31 cellular contexts compared by ENCODE assay signal in the genomic region with DNA sequence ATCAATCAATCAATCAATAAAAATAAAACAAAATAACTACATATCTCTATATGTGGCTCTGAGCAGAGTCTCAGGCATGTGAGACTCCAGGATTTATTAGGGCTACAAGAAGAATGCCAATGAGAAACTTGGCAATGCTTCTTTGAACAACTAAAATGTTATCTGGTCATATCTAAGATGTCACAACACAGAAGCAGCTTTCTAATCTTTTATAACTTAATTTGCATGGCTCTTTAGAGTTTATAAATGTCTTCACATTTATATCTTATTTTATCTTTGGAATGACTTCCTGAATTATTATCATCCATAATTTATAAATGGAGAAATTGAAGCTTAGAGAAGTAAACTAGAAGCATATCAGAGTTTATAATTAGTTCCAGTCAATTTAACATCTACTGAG. TPM values are rescaled to one million over a fixed set of nuclear protein-coding genes. Genes with fewer than 3 reads are reported as not detected.
DNase-seq lines count a peak whose midpoint lies in the region; ATAC-seq, FAIRE-seq and TF ChIP-seq lines count a peak whose summit lies in the region.
"Had no signal": no experiment of that assay in that cellular context is flagged by ENCODE, and none has a peak within 500 bp of the region (broad histone marks: within the 10 kb centered on the region; RNA-seq: fewer than 3 reads in every experiment).

No MANE protein-coding gene starts in this region.

- no peak overlapping the region for H2AFZ ChIP-seq in SK-N-SH (ENCODE audit: low read depth)
- no peak overlapping the region for H2AFZ ChIP-seq in HepG2 (ENCODE audit: low read length)

- intact Hi-C loops in HepG2 (cut with micrococcal nuclease; ENCODE audit: unreplicated experiment) (no loop called here), right lobe of liver (cut with DNase I) (no loop called here)

- H3K36me3 ChIP-seq in SK-N-SH (replicated peaks in 1 of 2; ENCODE audit: control insufficient read depth in 1 of 2, insufficient read depth in 2 of 2, low read length in 1 of 2) (peaks cover 0 to 2% of the 10 kb centered on the region in 2 experiments), HepG2 (replicated peaks in 1 of 2; ENCODE audit: control insufficient read depth in 1 of 2, insufficient read depth in 2 of 2, low read length in 2 of 2) (peaks cover 3 to 11% of the 10 kb centered on the region in 2 experiments; a peak in 4 of 5 replicates), right lobe of liver (peaks cover 0 to 13% (median 2%) of the 10 kb centered on the region in 4 donors)
- H3K36me3 ChIP-seq: BE2C, BLaER1 had no signal

- peaks cover 2% of the 10 kb centered on the region; the same call in 1 of the 2 replicates for H3K9me3 ChIP-seq in SK-N-SH
- no peaks in the 10 kb centered on the region for H3K9me3 ChIP-seq in HepG2 (ENCODE audit: low read length)
- H3K9me3 ChIP-seq in right lobe of liver = no peaks in the 10 kb centered on the region
- H3K9me3 ChIP-seq: A549, BE2C, Caco-2 had no signal

- TF ChIP-seq POLR2A in HepG2 (IDR thresholded peaks at IDR 0.05; ENCODE audit: insufficient read depth in 1 of 2, low read depth in 2 of 2, low read length in 2 of 2) (no peak), right lobe of liver (IDR thresholded peaks at IDR 0.05) (no peak)

- H3K4me2 ChIP-seq in SK-N-SH (no peak overlapping the region), HepG2 (ENCODE audit: low read depth, low read length) (no peak overlapping the region)
- H3K4me2 ChIP-seq: A549; BLaER1; BLaER1 treated with 17β-estradiol and CSF1 and Interleukin-3, amounts not matched to agents 10 nM and 100 nM had no signal

- CTCF ChIA-PET in SK-N-SH (lab: Yijun Ruan, JAX) = interaction anchor here (1.4 kb wide), 1 partner anchor 72 kb away, joined by 3 read pairs; no protein-coding TSS in a partner anchor
- CTCF ChIA-PET in HepG2 (lab: Yijun Ruan, JAX; ENCODE audit: low intra/inter-chr PET ratio, low total read pairs) = no interaction called here

- H3K4me1 ChIP-seq in SK-N-SH (ENCODE audit: control insufficient read depth in 1 of 2, insufficient read depth in 2 of 2, low read depth in 1 of 2, low read length in 1 of 2) (no peaks in the 10 kb centered on the region), HepG2 (ENCODE audit: insufficient read depth, low read length) (peaks cover 46% of the 10 kb centered on the region), right lobe of liver (no peaks in the 10 kb centered on the region)
- H3K4me1 ChIP-seq: BE2C; BLaER1; BLaER1 treated with 17β-estradiol and CSF1 and Interleukin-3, amounts not matched to agents 10 nM and 100 nM; Caco-2 had no signal

- no peak for TF ChIP-seq CTCF in SK-N-SH (IDR thresholded peaks at IDR 0.05)
- no peak for TF ChIP-seq CTCF in HepG2 (CRISPR knock-in tag; IDR thresholded peaks at IDR 0.05)
- TF ChIP-seq CTCF in right lobe of liver (IDR thresholded peaks at IDR 0.05) = no peak

- H3K27me3 ChIP-seq in SK-N-SH (ENCODE audit: insufficient read depth) (no peaks in the 10 kb centered on the region), HepG2 (ENCODE audit: control insufficient read depth in 1 of 2, insufficient read depth in 2 of 2, low read length in 2 of 2) (no peaks in the 10 kb centered on the region), right lobe of liver (no peaks in the 10 kb centered on the region)
- H3K27me3 ChIP-seq: BE2C; BLaER1; BLaER1 treated with 17β-estradiol and CSF1 and Interleukin-3, amounts not matched to agents 10 nM and 100 nM had no signal

- H3K27ac ChIP-seq in SK-N-SH (ENCODE audit: low read depth in 2 of 2, low read length in 1 of 2) = no peak overlapping the region
- no peak overlapping the region for H3K27ac ChIP-seq in HepG2 (ENCODE audit: extremely low read length, insufficient read depth, low read length)
- H3K27ac ChIP-seq in right lobe of liver = no peak overlapping the region
- H3K27ac ChIP-seq: 22Rv1; A549; BLaER1; BLaER1 treated with 17β-estradiol and CSF1 and Interleukin-3, amounts not matched to agents 10 nM and 100 nM; C4-2B had no signal

- H3F3A ChIP-seq in SK-N-SH (replicated peaks; ENCODE audit: insufficient read depth) = no peaks in the 10 kb centered on the region

- H3K4me3 ChIP-seq in SK-N-SH (ENCODE audit: low read depth in 2 of 2, low read length in 1 of 2) (no peak overlapping the region), HepG2 (replicated peaks in 1 of 3; ENCODE audit: insufficient read depth in 1 of 3, low read depth in 2 of 3, low read length in 3 of 3) (no peak overlapping the region), right lobe of liver (no peak overlapping the region)
- H3K4me3 ChIP-seq: A549; BLaER1; BLaER1 treated with 17β-estradiol and CSF1 and Interleukin-3, amounts not matched to agents 10 nM and 100 nM had no signal

- in situ Hi-C loops in HepG2 (cut with HindIII; ENCODE audit: extremely low pct_ligation_motif_present, low pct_unique_long_range_greater_than_20kb) = no loop called here

- TF ChIP-seq RAD21 in SK-N-SH (IDR thresholded peaks at IDR 0.05; ENCODE audit: low read length) (no peak), HepG2 (CRISPR knock-in tag; IDR thresholded peaks at IDR 0.05) (no peak)

- DNase-seq in SK-N-SH (no peak), HepG2 (ENCODE audit: low spot score) (no peak), right lobe of liver (no peak)
- DNase-seq: 8988T; ACHN; AML-193; BE2C; C1 segment of cervical spinal cord; Caco-2; Calu3; CD4-positive, alpha-beta memory T cell; CD4-positive, alpha-beta T cell; CD4-positive, CD25-positive, alpha-beta regulatory T cell; CD8-positive, alpha-beta memory T cell; CD8-positive, alpha-beta T cell; COR-L47; DMS 273 treated with DMSO at 0.1 percent for 48 hours; DMS153; DMS53; DMS79; DMS79 treated with DMSO at 0.1 percent for 48 hours; DND-41; EL had no signal

- ATAC-seq in SK-N-SH treated with all-trans-retinoic acid at 6 μM for 48 hours = no peak
- ATAC-seq in HepG2 = no peak
- ATAC-seq in right lobe of liver = no peak
- ATAC-seq: A549; CD8-positive, alpha-beta T cell had no signal

- H4K20me1 ChIP-seq in SK-N-SH (ENCODE audit: insufficient read depth) = no peaks in the 10 kb centered on the region
- no peaks in the 10 kb centered on the region for H4K20me1 ChIP-seq in HepG2 (ENCODE audit: insufficient read depth, low read length)
- H4K20me1 ChIP-seq: BLaER1; BLaER1 treated with 17β-estradiol and CSF1 and Interleukin-3, amounts not matched to agents 10 nM and 100 nM had no signal

- H3K79me2 ChIP-seq in SK-N-SH (ENCODE audit: insufficient read depth) = no peaks in the 10 kb centered on the region
- no peaks in the 10 kb centered on the region for H3K79me2 ChIP-seq in HepG2 (ENCODE audit: insufficient read depth, low read length)

- H3K9ac ChIP-seq in SK-N-SH = no peak overlapping the region
- H3K9ac ChIP-seq in HepG2 (ENCODE audit: insufficient read depth, low read depth, low read length) = no peak overlapping the region
- H3K9ac ChIP-seq: BLaER1; BLaER1 treated with 17β-estradiol and CSF1 and Interleukin-3, amounts not matched to agents 10 nM and 100 nM had no signal

- no peak for FAIRE-seq in HepG2 (lab: Jason Lieb, UNC)
- FAIRE-seq: A204.1, A549, D721Med had no signal

- no TSS peak for BruUV-seq in HepG2 (replicated peaks; lab: Mats Ljungman, UMichigan)

- H3K9me2 ChIP-seq in SK-N-SH = no peaks in the 10 kb centered on the region

- POLR2A ChIA-PET in SK-N-SH (lab: Yijun Ruan, JAX) = no interaction called here
- POLR2A ChIA-PET in HepG2 (lab: Yijun Ruan, JAX) = interaction anchor here (1.0 kb wide), 1 partner anchor 60 kb away, joined by 4 read pairs; no protein-coding TSS in a partner anchor

- TF ChIP-seq EP300 in SK-N-SH (IDR thresholded peaks at IDR 0.05; ENCODE audit: borderline replicate concordance in 1 of 2, low read depth in 1 of 2, low read length in 1 of 2) = no peak
- no peak for TF ChIP-seq EP300 in HepG2 (IDR thresholded peaks at IDR 0.05; ENCODE audit: low read depth in 2 of 2, low read length in 2 of 2)
- no peak for TF ChIP-seq EP300 in HepG2 (CRISPR knock-in tag; IDR thresholded peaks at IDR 0.05; ENCODE audit: borderline replicate concordance)

TF ChIP-seq in SK-N-SH treated with all-trans-retinoic acid at 6 μM for 48 hours, 23 proteins besides CTCF, POLR2A, EP300 and RAD21 (continues in another document):
- TF ChIP-seq ZC3H10 (CRISPR knock-in tag; IDR thresholded peaks at IDR 0.05) = no peak

TF ChIP-seq in SK-N-SH, 30 proteins besides CTCF, POLR2A, EP300 and RAD21 (continues in another document):
- TF ChIP-seq RXRA (IDR thresholded peaks at IDR 0.05; ENCODE audit: borderline replicate concordance, low read depth) (no peak), MEF2A (IDR thresholded peaks at IDR 0.05; ENCODE audit: borderline replicate concordance, low read depth) (no peak)

TF ChIP-seq in HepG2, 621 proteins besides CTCF, POLR2A, EP300 and RAD21:
- no peak for TF ChIP-seq RARA (CRISPR knock-in tag; IDR thresholded peaks at IDR 0.05)
- 0 out of 2 replicates have a peak, but pooled peaks have one; percentile 23 for TF ChIP-seq HDAC1 (CRISPR knock-in tag; IDR thresholded peaks at IDR 0.05)

RNA-seq across cellular contexts. Expression of gene MAP4K3, which starts 14.9 kb away (rescaled TPM):
- polyA plus RNA-seq in SK-N-SH (2012; rRNA removed) (8.8 and 11.1 TPM in 2 replicates), HepG2 (2011; rRNA removed) (38.9 and 53.2 TPM in 2 replicates)
- 12.0 and 14.6 TPM in 2 replicates for polyA plus RNA-seq in SK-N-SH (2012; cell fraction: cytosol; rRNA removed)
- polyA plus RNA-seq in SK-N-SH (2012; cell fraction: nucleus; rRNA removed) = 8.6 and 21.1 TPM in 2 replicates
- total RNA-seq in HepG2 (2016; rRNA removed; fragmentation: Illumina TruSeq; extraction: Trizol) (45.9 and 49.6 TPM in 2 replicates), right lobe of liver (10 to 100 TPM; 14.5 to 24.8 (median 17.1) TPM)
- total RNA-seq in HepG2 (2016; cell fraction: cytosol; rRNA removed; fragmentation: Illumina TruSeq; extraction: Trizol; ENCODE audit: low read depth) = 9.3 and 11.7 TPM in 2 replicates
- total RNA-seq in HepG2 (2016; cell fraction: insoluble cytoplasmic fraction; rRNA removed; fragmentation: Illumina TruSeq; extraction: Trizol) = 46.7 and 48.9 TPM in 2 replicates
- total RNA-seq in HepG2 (2016; cell fraction: membrane; rRNA removed; fragmentation: Illumina TruSeq; extraction: Trizol) = 17.7 and 20.9 TPM in 2 replicates
- total RNA-seq in HepG2 (2016; cell fraction: nucleus; rRNA removed; fragmentation: Illumina TruSeq; extraction: Trizol) = 85.1 and 105 TPM in 2 replicates
- 15.2 and 25.2 TPM in 2 replicates for polyA plus RNA-seq in HepG2 (2011; cell fraction: cytosol; rRNA removed)
- polyA plus RNA-seq in HepG2 (2011; cell fraction: nucleus; rRNA removed) = 42.0 and 43.8 TPM in 2 replicates
- polyA plus RNA-seq in HepG2 (2012) = 42.7 and 67.4 TPM in 2 replicates
- polyA plus RNA-seq in HepG2 (2016; cell fraction: cytosol; fragmentation: Illumina TruSeq; extraction: Trizol; ENCODE audit: low read depth) = 3.1 and 3.5 TPM in 2 replicates
- 44.4 and 45.5 TPM in 2 replicates for polyA plus RNA-seq in HepG2 (2016; cell fraction: insoluble cytoplasmic fraction; fragmentation: Illumina TruSeq; extraction: Trizol; ENCODE audit: low read depth)
- 8.1 and 8.9 TPM in 2 replicates for polyA plus RNA-seq in HepG2 (2016; cell fraction: membrane; fragmentation: Illumina TruSeq; extraction: Trizol; ENCODE audit: low read depth)
- polyA plus RNA-seq in HepG2 (2016; cell fraction: nucleus; fragmentation: Illumina TruSeq; extraction: Trizol; ENCODE audit: insufficient read depth, low read depth) = 91.5 and 93.7 TPM in 2 replicates
- polyA minus RNA-seq in HepG2 (2011; rRNA and poly(A)+ RNA removed; ENCODE audit: low replicate concordance) = 4.5 and 18.5 TPM in 2 replicates
- polyA minus RNA-seq in HepG2 (2011; cell fraction: cytosol; rRNA and poly(A)+ RNA removed) = 40.5 and 40.9 TPM in 2 replicates
- polyA minus RNA-seq in HepG2 (2011; cell fraction: nucleus; rRNA and poly(A)+ RNA removed) = 370 and 413 TPM in 2 replicates
